ENCODE assay signal across 28 cellular contexts in the genomic region with DNA sequence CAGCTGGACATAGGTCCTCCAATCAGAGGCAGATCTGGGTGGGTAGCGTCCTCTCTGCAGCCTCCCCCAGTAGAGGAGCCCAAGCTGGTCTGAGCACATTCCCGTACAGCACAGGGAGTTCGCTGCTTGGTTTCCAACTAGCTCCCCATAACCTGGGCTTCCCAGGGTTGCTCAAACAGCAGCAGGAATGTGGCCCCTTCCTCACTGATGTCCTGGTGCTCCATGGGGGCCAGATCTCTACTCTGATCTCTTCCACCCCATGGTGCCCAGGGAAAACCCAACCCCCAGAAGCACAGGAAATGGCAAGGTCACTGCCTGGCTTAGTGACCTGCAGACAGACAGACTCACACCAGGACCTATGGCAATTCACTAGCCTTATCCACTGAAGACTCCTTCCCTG. TPM values are rescaled to one million over a fixed set of nuclear protein-coding genes. Genes with fewer than 3 reads are reported as not detected.
"Had no signal": no experiment of that assay in that cellular context is flagged by ENCODE, and none has a peak within 500 bp of the region (broad histone marks: within the 10 kb centered on the region; RNA-seq: fewer than 3 reads in every experiment).

No MANE protein-coding gene starts in this region.

- H3K27ac ChIP-seq: ascending aorta, breast epithelium, cardiac muscle cell, coronary artery, dorsolateral prefrontal cortex, esophagus muscularis mucosa, foreskin keratinocyte, gastrocnemius medialis, heart right ventricle, VCaP had no signal

- H3K36me3 ChIP-seq: ascending aorta, breast epithelium, cardiac muscle cell, esophagus muscularis mucosa, gastrocnemius medialis, heart right ventricle had no signal

- H3K9me3 ChIP-seq: ascending aorta, breast epithelium, esophagus muscularis mucosa, gastrocnemius medialis, heart right ventricle had no signal

- H3K4me3 ChIP-seq: ascending aorta, breast epithelium, cardiac muscle cell, coronary artery, dorsolateral prefrontal cortex, esophagus muscularis mucosa, gastrocnemius medialis, heart right ventricle had no signal

- ATAC-seq: activated naive CD4-positive, alpha-beta T cell treated with anti-CD3 and anti-CD28 coated beads, Interleukin-2, amount 50 U/mL, for 72 hours; activated T-cell treated with anti-CD3 and anti-CD28 coated beads, Interleukin-2, amount 50 U/mL, for 72 hours; foreskin keratinocyte; gastrocnemius medialis; heart right ventricle; WTC11 had no signal

- DNase-seq: activated CD4-positive, alpha-beta memory T cell treated with anti-CD3 and anti-CD28 coated beads, Interleukin-2, amount 10 ng/mL, durations not matched to agents 7 days and 5 days; activated CD4-positive, alpha-beta T cell treated with anti-CD3 and anti-CD28 coated beads for 1 hour; activated CD4-positive, alpha-beta T cell treated with anti-CD3 and anti-CD28 coated beads for 4 hours; activated CD4-positive, alpha-beta T cell treated with anti-CD3 and anti-CD28 coated beads, Interleukin-2, amount 10 ng/mL, durations not matched to agents 7 days and 5 days; activated CD4-positive, alpha-beta T cell treated with anti-CD3 and anti-CD28 coated beads, Interleukin-2, amount 50 U/mL, for 4 hours; activated CD8-positive, alpha-beta memory T cell treated with anti-CD3 and anti-CD28 coated beads, Interleukin-2, amount 50 U/mL, for 48 hours; activated gamma-delta T cell; activated naive CD4-positive, alpha-beta T cell; activated naive CD4-positive, alpha-beta T cell treated with anti-CD3 and anti-CD28 coated beads, Interleukin-2, amount 10 ng/mL, durations not matched to agents 7 days and 5 days; activated naive CD8-positive, alpha-beta T cell treated with anti-CD3 and anti-CD28 coated beads, Interleukin-2, amount 10 ng/mL, durations not matched to agents 7 days and 5 days; activated T-cell treated with anti-CD3 and anti-CD28 coated beads for 4 hours; activated T-cell treated with anti-CD3 and anti-CD28 coated beads, Interleukin-2, amount 50 U/mL, for 24 hours; activated T-cell treated with anti-CD3 and anti-CD28 coated beads, Interleukin-2, amount 50 U/mL, for 72 hours; dorsolateral prefrontal cortex; effector memory CD4-positive, alpha-beta T cell; erythroblast; foreskin keratinocyte; gastrocnemius medialis; heart right ventricle; T-helper 2 cell had no signal

- H3K27me3 ChIP-seq: ascending aorta, breast epithelium, cardiac muscle cell, dorsolateral prefrontal cortex, foreskin keratinocyte, gastrocnemius medialis, heart right ventricle had no signal

RNA-seq across cellular contexts. Expression of a gene that starts 11.1 kb away (rescaled TPM):
- total RNA-seq: activated CD4-positive, alpha-beta T cell treated with anti-CD3 and anti-CD28 coated beads, Interleukin-2, amount 10 ng/mL, durations not matched to agents 7 days and 5 days; activated naive CD4-positive, alpha-beta T cell treated with anti-CD3 and anti-CD28 coated beads, Interleukin-2, amount 50 U/mL, for 72 hours; activated T-cell treated with anti-CD3 and anti-CD28 coated beads, Interleukin-2, amount 50 U/mL, for 72 hours had no signal
